In the genomic region with DNA sequence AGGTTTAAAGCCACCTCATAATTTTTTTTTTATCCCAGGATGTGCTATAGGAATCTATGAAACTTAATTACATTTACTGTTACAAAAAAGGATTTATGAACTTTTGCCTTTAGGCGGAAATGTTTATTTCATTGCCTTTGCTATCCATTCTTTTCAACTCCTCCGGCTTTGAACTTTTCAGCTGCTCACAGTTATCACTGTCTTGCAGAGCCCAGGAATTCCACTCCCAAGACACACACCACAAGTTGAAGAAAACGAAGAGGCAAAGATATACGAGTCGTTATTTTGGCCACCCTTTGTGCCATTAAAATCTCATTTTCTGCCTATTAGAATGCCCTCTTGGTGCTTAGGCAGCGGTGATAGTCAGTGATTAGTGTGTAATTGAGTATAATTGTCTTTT, we compare ENCODE assay signal across 26 cellular contexts.
"Had no signal": no experiment of that assay in that cellular context is flagged by ENCODE, and none has a peak within 500 bp of the region (broad histone marks: within the 10 kb centered on the region; RNA-seq: fewer than 3 reads in every experiment).

No MANE protein-coding gene starts in this region.

- H3K4me3 ChIP-seq: PC-9, SJSA1 had no signal

- H3K9me3 ChIP-seq: SJSA1 had no signal

- H3K27ac ChIP-seq: KMS-11, PC-9, RWPE1, SJSA1 had no signal

- H3K4me1 ChIP-seq: SJSA1 had no signal

- H3K9ac ChIP-seq: KMS-11 had no signal

- ATAC-seq: Panc1, Right ventricle myocardium inferior, SK-N-SH treated with all-trans-retinoic acid at 6 μM for 48 hours had no signal

- DNase-seq: Karpas-422, KBM-7, NCI-H1048, NCI-H1092 treated with DMSO at 0.1 percent for 48 hours, NCI-H1436 treated with DMSO at 0.1 percent for 48 hours, NCI-H1694 treated with DMSO at 0.1 percent for 48 hours, NCI-H187 treated with DMSO at 0.1 percent for 48 hours, NCI-H2029, NCI-H2081, NCI-H2171 treated with DMSO at 0.1 percent for 48 hours, NCI-H2227 treated with DMSO at 0.1 percent for 48 hours, NCI-H345, NCI-H446, NCI-H510A treated with DMSO at 0.1 percent for 48 hours, NCI-H524 treated with DMSO at 0.1 percent for 48 hours, NCI-H526 treated with DMSO at 0.1 percent for 48 hours, NCI-H774, PC-9, SHP77, SIG-M5 had no signal

- H3K36me3 ChIP-seq: SJSA1 had no signal
